Comparison of ENCODE assay signal across 21 cellular contexts in genomic region chr5:124574521-124575436, GRCh38.
DNase-seq lines count a peak whose midpoint lies in the region; TF ChIP-seq lines count a peak whose summit lies in the region.
"Had no signal": no experiment of that assay in that cellular context is flagged by ENCODE, and none has a peak within 500 bp of the region (broad histone marks: within the 10 kb centered on the region; RNA-seq: fewer than 3 reads in every experiment).

No MANE protein-coding gene starts in this region.

- no peak overlapping the region for H2AFZ ChIP-seq in H9 (ENCODE audit: low read length)

- no peaks in the 10 kb centered on the region for H3K23me2 ChIP-seq in H9 (ENCODE audit: insufficient read length, low read depth, low read length, poor library complexity, severe bottlenecking)

- H3K18ac ChIP-seq in H9 (ENCODE audit: insufficient read length, low read depth, low read length): no peak overlapping the region

- H3K27me3 ChIP-seq in H9 (ENCODE audit: insufficient read depth, low read length): no peaks in the 10 kb centered on the region
- H3K27me3 ChIP-seq: breast epithelium, gastroesophageal sphincter, pancreas had no signal

- H3K4me1 ChIP-seq in H9 (ENCODE audit: insufficient read depth, low read length): peaks cover 14% of the 10 kb centered on the region

- DNase-seq in H9 (no peak), SK-MEL-5 (ENCODE audit: low read depth, low spot score) (peak; percentile 51), hippocampal formation (lab: John Stamatoyannopoulos, UW) (peak; percentile 36 to 87), pons (ENCODE audit: low spot score) (peak; percentile 96), SKM-1 (lab: John Stamatoyannopoulos, UW; ENCODE audit: unreplicated experiment) (no peak), RKO (ENCODE audit: low spot score) (no peak)
- no peak for DNase-seq in stimulated activated naive CD4-positive, alpha-beta T cell (lab: John Stamatoyannopoulos, UW)
- DNase-seq: activated CD4-positive, alpha-beta T cell treated with anti-CD3 and anti-CD28 coated beads for 48 hours; activated effector memory CD4-positive, alpha-beta T cell treated with Interleukin-2 at 50 U/mL for 16 hours; activated naive CD8-positive, alpha-beta T cell treated with anti-CD3 and anti-CD28 coated beads, Interleukin-2, amount 50 U/mL, for 24 hours; CD4-positive, alpha-beta memory T cell; HCEC 1CT; left ventricle myocardium inferior; NCI-H1694; NCI-H226; pancreas; stimulated activated CD4-positive, alpha-beta T cell treated with anti-CD3 and anti-CD28 coated beads, Interleukin-1b, Interleukin-23, amount 100 ng/mL, for 48 hours had no signal

- no peak overlapping the region for H3K4me2 ChIP-seq in H9 (ENCODE audit: insufficient read depth, insufficient read length, low read length)

- H2AK5ac ChIP-seq in H9 (ENCODE audit: insufficient read length, low read length): no peak overlapping the region

- H2BK15ac ChIP-seq in H9 (ENCODE audit: low read depth, low read length): no peak overlapping the region

- H3T11ph ChIP-seq in H9 (ENCODE audit: low read length): no peak overlapping the region

- H3K4ac ChIP-seq in H9 (ENCODE audit: low read depth, low read length): no peak overlapping the region

- no peak overlapping the region for H4K91ac ChIP-seq in H9 (ENCODE audit: insufficient read length, low read depth, low read length)

- no peaks in the 10 kb centered on the region for H3K9me3 Mint-ChIP-seq in H9
- H3K9me3 Mint-ChIP-seq: activated naive CD8-positive, alpha-beta T cell treated with anti-CD3 and anti-CD28 coated beads, Interleukin-2, amount 50 U/mL, for 24 hours; dendritic cell treated with granulocyte-macrophage colony-stimulating factor and Interleukin-4, amounts not matched to agents 40 ng/mL and 50 ng/mL, for 4 days had no signal

- no peak overlapping the region for H3K14ac ChIP-seq in H9 (ENCODE audit: insufficient read depth, low read length)

- no peak overlapping the region for H3K4me3 Mint-ChIP-seq in H9
- H3K4me3 Mint-ChIP-seq: activated naive CD8-positive, alpha-beta T cell treated with anti-CD3 and anti-CD28 coated beads, Interleukin-2, amount 50 U/mL, for 24 hours; CD4-positive, alpha-beta memory T cell; dendritic cell treated with granulocyte-macrophage colony-stimulating factor and Interleukin-4, amounts not matched to agents 40 ng/mL and 50 ng/mL, for 4 days had no signal

- H3K9me3 ChIP-seq in H9 (ENCODE audit: control insufficient read depth, low read depth, low read length): no peaks in the 10 kb centered on the region
- H3K9me3 ChIP-seq: breast epithelium, gastroesophageal sphincter, left ventricle myocardium inferior, pancreas had no signal

- no peak overlapping the region for H2BK20ac ChIP-seq in H9 (ENCODE audit: low read depth, low read length, poor library complexity, severe bottlenecking)

- H2BK5ac ChIP-seq in H9 (ENCODE audit: insufficient read length, low read length): no peak overlapping the region

- H3K27ac ChIP-seq in H9 (ENCODE audit: insufficient read length, low read depth, low read length): no peak overlapping the region
- H3K27ac ChIP-seq: gastroesophageal sphincter, left ventricle myocardium inferior, pancreas, RWPE1 had no signal

- peaks cover 51 to 66% of the 10 kb centered on the region in 2 experiments for H3K4me1 Mint-ChIP-seq in H9
- H3K4me1 Mint-ChIP-seq: activated naive CD8-positive, alpha-beta T cell treated with anti-CD3 and anti-CD28 coated beads, Interleukin-2, amount 50 U/mL, for 24 hours; CD4-positive, alpha-beta memory T cell had no signal

- TF ChIP-seq CTCF in H9 (conservative IDR thresholded peaks at IDR 0.05): no peak

- H4K8ac ChIP-seq in H9 (replicated peaks; ENCODE audit: insufficient read length, low read depth, low read length): no peak overlapping the region

- no CpG with 5 or more reads among the region's 7 CpGs for WGBS in H9 (ENCODE audit: extremely low coverage, insufficient read length, low lambda C conversion rate)

- no peaks in the 10 kb centered on the region for H3K79me1 ChIP-seq in H9 (ENCODE audit: insufficient read depth, low read depth, low read length, poor library complexity, severe bottlenecking)

- no peaks in the 10 kb centered on the region; the same call in 1 of the 2 replicates for H3K27me3 Mint-ChIP-seq in H9 (ENCODE audit: low read depth)

- H2BK12ac ChIP-seq in H9 (ENCODE audit: insufficient read length, low read depth, low read length): no peak overlapping the region

- no peak overlapping the region for H4K5ac ChIP-seq in H9 (ENCODE audit: insufficient read length, low read depth, low read length)

- in situ Hi-C loops in SK-MEL-5 (cut with HindIII; ENCODE audit: low pct_unique_long_range_greater_than_20kb, low sequenced_read_pairs): no loop called here

- peak overlapping the region; percentile 19 to 87 (median 76) for H3K27ac Mint-ChIP-seq in H9
- H3K27ac Mint-ChIP-seq: activated naive CD8-positive, alpha-beta T cell treated with anti-CD3 and anti-CD28 coated beads, Interleukin-2, amount 50 U/mL, for 24 hours; CD4-positive, alpha-beta memory T cell; dendritic cell treated with granulocyte-macrophage colony-stimulating factor and Interleukin-4, amounts not matched to agents 40 ng/mL and 50 ng/mL, for 4 days had no signal

- no peak overlapping the region for H3K9ac ChIP-seq in H9 (ENCODE audit: extremely low read depth, insufficient read length, low read length)

- no peak overlapping the region for H3K23ac ChIP-seq in H9 (ENCODE audit: insufficient read length, low read depth, low read length)

- peaks cover 0 to 2% (median 0%) of the 10 kb centered on the region in 3 experiments; a peak in 3 of 7 replicates for H3K36me3 Mint-ChIP-seq in H9 (ENCODE audit: insufficient read depth in 1 of 3, low read depth in 3 of 3)
- H3K36me3 Mint-ChIP-seq: CD4-positive, alpha-beta memory T cell had no signal

- no peaks in the 10 kb centered on the region for H4K20me1 ChIP-seq in H9 (ENCODE audit: control insufficient read depth, insufficient read depth, insufficient read length)

- H3K56ac ChIP-seq in H9 (ENCODE audit: insufficient read length, low read depth, low read length): no peak overlapping the region

- no peaks in the 10 kb centered on the region for H3K79me2 ChIP-seq in H9 (ENCODE audit: insufficient read depth, low read length)

- H2BK120ac ChIP-seq in H9 (ENCODE audit: low read depth, low read length, poor library complexity, severe bottlenecking): no peak overlapping the region

Comparison
In these comparisons a context has a peak if more than half of its experiments do, and no peak if none do; other contexts are left out.
1. DNase-seq: peak in SK-MEL-5 (single experiment), hippocampal formation (2 of 2) and pons (single experiment); none in H9 (single experiment), SKM-1 (single experiment), RKO (single experiment) and stimulated activated naive CD4-positive, alpha-beta T cell (0 of 6).